In the genomic region with DNA sequence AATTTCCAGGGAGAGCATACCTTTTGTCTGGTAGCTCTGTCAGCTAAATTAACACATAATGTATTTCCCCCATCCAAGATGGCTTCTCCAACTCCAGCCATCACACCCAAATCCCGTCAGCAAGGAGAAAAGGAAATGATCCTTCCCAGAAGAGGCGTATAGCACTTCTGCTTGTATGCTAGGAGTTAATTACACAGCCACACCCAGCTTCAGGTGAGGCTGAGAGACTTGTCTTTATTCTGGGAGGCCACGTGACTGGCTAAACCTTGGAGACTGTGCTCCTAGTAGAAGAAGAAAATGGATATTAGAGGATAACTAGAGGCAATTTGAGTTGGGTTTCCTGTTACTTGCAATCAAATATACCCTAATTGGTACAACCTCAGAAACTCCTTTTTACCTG, we compare ENCODE assay signal across 16 cellular contexts.
"Had no signal": no experiment of that assay in that cellular context is flagged by ENCODE, and none has a peak within 500 bp of the region (broad histone marks: within the 10 kb centered on the region; RNA-seq: fewer than 3 reads in every experiment).

No MANE protein-coding gene starts in this region.

- H3K9me3 ChIP-seq: left ventricle myocardium inferior, thoracic aorta had no signal

- H3K27ac ChIP-seq: epithelial cell of prostate, left ventricle myocardium inferior, spleen, stomach, thoracic aorta had no signal

- H3K36me3 Mint-ChIP-seq: T-cell had no signal

- H3K36me3 ChIP-seq: left ventricle myocardium inferior, spleen, stomach, thoracic aorta had no signal

- H3K4me1 Mint-ChIP-seq: T-cell had no signal

- ATAC-seq: effector memory CD8-positive, alpha-beta T cell; sciatic nerve; T-cell had no signal

- H3K27me3 ChIP-seq: spleen, stomach had no signal

- H3K4me3 ChIP-seq: left ventricle myocardium inferior, spleen, stomach, thoracic aorta had no signal

- FAIRE-seq: frontal cortex had no signal

- H3K4me1 ChIP-seq: left ventricle myocardium inferior, stomach had no signal

- DNase-seq: activated CD4-positive, CD25-positive, alpha-beta regulatory T cell treated with anti-CD3 and anti-CD28 coated beads, Interleukin-2, amount 50 U/mL, for 72 hours; activated naive CD4-positive, alpha-beta T cell treated with Interleukin-2 at 50 U/mL for 16 hours; aorta; dermis blood vessel endothelial cell; effector memory CD8-positive, alpha-beta T cell; left ventricle myocardium inferior; mesendoderm; spleen; stomach; T-cell; T-helper 9 cell had no signal

- H3K4me3 Mint-ChIP-seq: effector memory CD8-positive, alpha-beta T cell; neural crest cell; T-cell had no signal

- H3K27ac Mint-ChIP-seq: effector memory CD8-positive, alpha-beta T cell; T-cell had no signal
